32 cellular contexts compared by ENCODE assay signal in the genomic region with DNA sequence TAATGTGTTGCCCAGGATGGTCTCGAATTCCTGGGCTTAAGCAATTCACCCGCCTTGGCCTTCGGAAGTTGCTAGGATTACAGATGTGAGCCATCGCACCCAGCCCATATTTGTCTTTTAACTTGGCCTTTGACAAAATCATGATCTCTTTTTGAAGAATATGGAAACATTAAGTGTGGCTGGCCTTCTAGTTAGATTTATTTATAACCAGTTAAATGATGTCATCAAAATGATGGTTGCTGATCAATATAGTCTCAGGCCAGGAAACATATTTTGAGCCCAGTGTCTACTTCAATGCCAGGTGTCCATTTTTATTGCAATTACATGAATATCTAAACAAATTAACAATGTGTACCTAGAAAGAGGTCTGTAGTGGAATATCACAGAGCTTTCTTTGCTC.
"Had no signal": no experiment of that assay in that cellular context is flagged by ENCODE, and none has a peak within 500 bp of the region (broad histone marks: within the 10 kb centered on the region; RNA-seq: fewer than 3 reads in every experiment).

No MANE protein-coding gene starts in this region.

- H3K4me3 ChIP-seq: MG63 had no signal

- H3K9me3 ChIP-seq: MG63 had no signal

- H3K36me3 ChIP-seq: MG63 had no signal

- DNase-seq: Karpas-422, Kasumi-1, MG63, MM.1S, NCI-H1048, NCI-H1092, NCI-H1092 treated with DMSO at 0.1 percent for 48 hours, NCI-H1105, NCI-H1105 treated with DMSO at 0.1 percent for 48 hours, NCI-H1417, NCI-H1417 treated with DMSO at 0.1 percent for 48 hours, NCI-H1436, NCI-H1436 treated with DMSO at 0.1 percent for 48 hours, NCI-H146, NCI-H1694, NCI-H1694 treated with DMSO at 0.1 percent for 48 hours, NCI-H187, NCI-H187 treated with DMSO at 0.1 percent for 48 hours, NCI-H1930, NCI-H2029, NCI-H2029 treated with DMSO at 0.1 percent for 48 hours, NCI-H2081, NCI-H2081 treated with DMSO at 0.1 percent for 48 hours, NCI-H2107, NCI-H2171, NCI-H2171 treated with DMSO at 0.1 percent for 48 hours, NCI-H2227 treated with DMSO at 0.1 percent for 48 hours, NCI-H345, NCI-H446, NCI-H446 treated with DMSO at 0.1 percent for 48 hours, NCI-H510A, NCI-H510A treated with DMSO at 0.1 percent for 48 hours had no signal

- H3K27me3 ChIP-seq: MG63 had no signal
